Comparison of ENCODE assay signal across 1 cellular context in genomic region chr19:11530432-11530831, GRCh38.
TF ChIP-seq lines count a peak whose summit lies in the region.

No MANE protein-coding gene starts in this region.

TF ChIP-seq in WTC11, 78 proteins besides CTCF, POLR2A, EP300 and RAD21 (continued from another document and continues in another):
- TF ChIP-seq, protein P1, sequence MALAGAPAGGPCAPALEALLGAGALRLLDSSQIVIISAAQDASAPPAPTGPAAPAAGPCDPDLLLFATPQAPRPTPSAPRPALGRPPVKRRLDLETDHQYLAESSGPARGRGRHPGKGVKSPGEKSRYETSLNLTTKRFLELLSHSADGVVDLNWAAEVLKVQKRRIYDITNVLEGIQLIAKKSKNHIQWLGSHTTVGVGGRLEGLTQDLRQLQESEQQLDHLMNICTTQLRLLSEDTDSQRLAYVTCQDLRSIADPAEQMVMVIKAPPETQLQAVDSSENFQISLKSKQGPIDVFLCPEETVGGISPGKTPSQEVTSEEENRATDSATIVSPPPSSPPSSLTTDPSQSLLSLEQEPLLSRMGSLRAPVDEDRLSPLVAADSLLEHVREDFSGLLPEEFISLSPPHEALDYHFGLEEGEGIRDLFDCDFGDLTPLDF (CRISPR knock-in tag; IDR thresholded peaks at IDR 0.05), result no peak
- TF ChIP-seq ZNF396 (CRISPR knock-in tag; IDR thresholded peaks at IDR 0.05; ENCODE audit: borderline replicate concordance), result no peak
- no peak for TF ChIP-seq NR1H2 (CRISPR knock-in tag; IDR thresholded peaks at IDR 0.05)
- no peak for TF ChIP-seq ZNF121 (CRISPR knock-in tag; IDR thresholded peaks at IDR 0.05)
- TF ChIP-seq OVOL2 (CRISPR knock-in tag; IDR thresholded peaks at IDR 0.05; ENCODE audit: borderline replicate concordance), result no peak
- peak; percentile 74 for TF ChIP-seq NFYB (CRISPR knock-in tag; conservative IDR thresholded peaks at IDR 0.05; ENCODE audit: low read depth)
- no peak for TF ChIP-seq JAZF1 (CRISPR knock-in tag; IDR thresholded peaks at IDR 0.05)
- TF ChIP-seq, protein P2, sequence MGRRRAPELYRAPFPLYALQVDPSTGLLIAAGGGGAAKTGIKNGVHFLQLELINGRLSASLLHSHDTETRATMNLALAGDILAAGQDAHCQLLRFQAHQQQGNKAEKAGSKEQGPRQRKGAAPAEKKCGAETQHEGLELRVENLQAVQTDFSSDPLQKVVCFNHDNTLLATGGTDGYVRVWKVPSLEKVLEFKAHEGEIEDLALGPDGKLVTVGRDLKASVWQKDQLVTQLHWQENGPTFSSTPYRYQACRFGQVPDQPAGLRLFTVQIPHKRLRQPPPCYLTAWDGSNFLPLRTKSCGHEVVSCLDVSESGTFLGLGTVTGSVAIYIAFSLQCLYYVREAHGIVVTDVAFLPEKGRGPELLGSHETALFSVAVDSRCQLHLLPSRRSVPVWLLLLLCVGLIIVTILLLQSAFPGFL (CRISPR knock-in tag; IDR thresholded peaks at IDR 0.05; ENCODE audit: borderline replicate concordance), result no peak
- peak; percentile 62; the same call in 1 of the 2 replicates for TF ChIP-seq ETV6 (CRISPR knock-in tag; IDR thresholded peaks at IDR 0.05)
- no peak for TF ChIP-seq MLX (CRISPR knock-in tag; IDR thresholded peaks at IDR 0.05)
- TF ChIP-seq RELA (CRISPR knock-in tag; IDR thresholded peaks at IDR 0.05; ENCODE audit: borderline replicate concordance), result no peak
- no peak for TF ChIP-seq ATF3 (CRISPR knock-in tag; conservative IDR thresholded peaks at IDR 0.05)
- TF ChIP-seq, protein P3, sequence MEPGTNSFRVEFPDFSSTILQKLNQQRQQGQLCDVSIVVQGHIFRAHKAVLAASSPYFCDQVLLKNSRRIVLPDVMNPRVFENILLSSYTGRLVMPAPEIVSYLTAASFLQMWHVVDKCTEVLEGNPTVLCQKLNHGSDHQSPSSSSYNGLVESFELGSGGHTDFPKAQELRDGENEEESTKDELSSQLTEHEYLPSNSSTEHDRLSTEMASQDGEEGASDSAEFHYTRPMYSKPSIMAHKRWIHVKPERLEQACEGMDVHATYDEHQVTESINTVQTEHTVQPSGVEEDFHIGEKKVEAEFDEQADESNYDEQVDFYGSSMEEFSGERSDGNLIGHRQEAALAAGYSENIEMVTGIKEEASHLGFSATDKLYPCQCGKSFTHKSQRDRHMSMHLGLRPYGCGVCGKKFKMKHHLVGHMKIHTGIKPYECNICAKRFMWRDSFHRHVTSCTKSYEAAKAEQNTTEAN (CRISPR knock-in tag; IDR thresholded peaks at IDR 0.05), result no peak
- no peak for TF ChIP-seq HMGA2 (CRISPR knock-in tag; IDR thresholded peaks at IDR 0.05)
- no peak for TF ChIP-seq CBFB (CRISPR knock-in tag; IDR thresholded peaks at IDR 0.05; ENCODE audit: low read depth)
- no peak for TF ChIP-seq NR2C2 (CRISPR knock-in tag; IDR thresholded peaks at IDR 0.05)
- peak; percentile 38; the same call in 1 of the 2 replicates for TF ChIP-seq MYBL2 (CRISPR knock-in tag; IDR thresholded peaks at IDR 0.05)
- TF ChIP-seq ELF4 (CRISPR knock-in tag; IDR thresholded peaks at IDR 0.05; ENCODE audit: low read depth), result no peak
- TF ChIP-seq ZNF317 (CRISPR knock-in tag; IDR thresholded peaks at IDR 0.05; ENCODE audit: borderline replicate concordance, low read depth), result no peak
- 0 out of 2 replicates have a peak, but pooled peaks have one; percentile 61 for TF ChIP-seq ZBTB21 (CRISPR knock-in tag; IDR thresholded peaks at IDR 0.05; ENCODE audit: borderline replicate concordance)
- TF ChIP-seq FOXP1 (CRISPR knock-in tag; IDR thresholded peaks at IDR 0.05; ENCODE audit: borderline replicate concordance), result no peak
- TF ChIP-seq, protein P4, sequence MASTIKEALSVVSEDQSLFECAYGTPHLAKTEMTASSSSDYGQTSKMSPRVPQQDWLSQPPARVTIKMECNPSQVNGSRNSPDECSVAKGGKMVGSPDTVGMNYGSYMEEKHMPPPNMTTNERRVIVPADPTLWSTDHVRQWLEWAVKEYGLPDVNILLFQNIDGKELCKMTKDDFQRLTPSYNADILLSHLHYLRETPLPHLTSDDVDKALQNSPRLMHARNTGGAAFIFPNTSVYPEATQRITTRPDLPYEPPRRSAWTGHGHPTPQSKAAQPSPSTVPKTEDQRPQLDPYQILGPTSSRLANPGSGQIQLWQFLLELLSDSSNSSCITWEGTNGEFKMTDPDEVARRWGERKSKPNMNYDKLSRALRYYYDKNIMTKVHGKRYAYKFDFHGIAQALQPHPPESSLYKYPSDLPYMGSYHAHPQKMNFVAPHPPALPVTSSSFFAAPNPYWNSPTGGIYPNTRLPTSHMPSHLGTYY (CRISPR knock-in tag; IDR thresholded peaks at IDR 0.05), result no peak
- TF ChIP-seq EMX1 (CRISPR knock-in tag; IDR thresholded peaks at IDR 0.05), result no peak
- TF ChIP-seq SP1 (CRISPR knock-in tag; conservative IDR thresholded peaks at IDR 0.05), result peak; percentile 51
- no peak for TF ChIP-seq KAT7 (CRISPR knock-in tag; IDR thresholded peaks at IDR 0.05; ENCODE audit: borderline replicate concordance)
- 0 out of 2 replicates have a peak, but pooled peaks have one; percentile 33 for TF ChIP-seq TEAD1 (CRISPR knock-in tag; IDR thresholded peaks at IDR 0.05)
- TF ChIP-seq, protein P5, sequence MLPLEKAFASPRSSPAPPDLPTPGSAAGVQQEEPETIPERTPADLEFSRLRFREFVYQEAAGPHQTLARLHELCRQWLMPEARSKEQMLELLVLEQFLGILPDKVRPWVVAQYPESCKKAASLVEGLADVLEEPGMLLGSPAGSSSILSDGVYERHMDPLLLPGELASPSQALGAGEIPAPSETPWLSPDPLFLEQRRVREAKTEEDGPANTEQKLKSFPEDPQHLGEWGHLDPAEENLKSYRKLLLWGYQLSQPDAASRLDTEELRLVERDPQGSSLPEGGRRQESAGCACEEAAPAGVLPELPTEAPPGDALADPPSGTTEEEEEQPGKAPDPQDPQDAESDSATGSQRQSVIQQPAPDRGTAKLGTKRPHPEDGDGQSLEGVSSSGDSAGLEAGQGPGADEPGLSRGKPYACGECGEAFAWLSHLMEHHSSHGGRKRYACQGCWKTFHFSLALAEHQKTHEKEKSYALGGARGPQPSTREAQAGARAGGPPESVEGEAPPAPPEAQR (CRISPR knock-in tag; IDR thresholded peaks at IDR 0.05), result no peak
- TF ChIP-seq, protein P6, sequence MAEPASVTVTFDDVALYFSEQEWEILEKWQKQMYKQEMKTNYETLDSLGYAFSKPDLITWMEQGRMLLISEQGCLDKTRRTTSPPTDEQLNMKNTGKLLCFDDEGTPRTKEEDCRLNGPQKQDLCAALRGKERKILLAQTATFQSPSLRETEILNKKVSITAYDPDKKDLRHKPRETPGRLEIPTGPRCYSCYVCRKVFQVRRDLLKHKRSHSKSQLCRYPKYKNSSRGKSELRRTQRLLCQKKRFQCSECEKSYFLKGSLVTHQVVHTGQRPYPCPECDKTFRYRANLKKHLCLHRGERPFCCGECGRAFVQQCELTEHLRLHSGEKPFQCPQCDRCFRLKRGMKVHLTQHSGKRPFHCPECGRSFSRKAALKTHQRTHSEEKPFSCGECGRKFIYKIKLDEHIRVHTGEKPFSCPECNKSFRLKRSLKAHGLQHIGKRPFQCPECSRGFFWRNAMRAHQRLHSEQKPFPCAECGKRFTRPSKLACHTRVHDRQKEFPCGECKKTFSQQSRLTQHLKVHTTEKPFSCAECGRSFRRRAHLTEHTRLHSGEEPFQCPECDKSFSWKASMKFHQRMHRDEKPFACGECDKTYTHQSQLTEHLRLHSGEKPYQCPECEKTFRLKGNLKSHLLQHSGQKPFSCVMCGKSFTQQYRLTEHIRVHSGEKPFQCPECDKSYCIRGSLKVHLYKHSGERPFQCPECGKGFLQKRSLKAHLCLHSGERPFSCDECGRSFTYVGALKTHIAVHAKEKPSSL (CRISPR knock-in tag; conservative IDR thresholded peaks at IDR 0.05), result no peak
- TF ChIP-seq NR3C1 (CRISPR knock-in tag; conservative IDR thresholded peaks at IDR 0.05; ENCODE audit: low read depth), result no peak
- TF ChIP-seq ESRRA (CRISPR knock-in tag; IDR thresholded peaks at IDR 0.05; ENCODE audit: borderline replicate concordance), result no peak
- peak; percentile 54; the same call in 1 of the 2 replicates for TF ChIP-seq NFE2L1 (CRISPR knock-in tag; IDR thresholded peaks at IDR 0.05)
- no peak for TF ChIP-seq ATF1 (CRISPR knock-in tag; IDR thresholded peaks at IDR 0.05)
- TF ChIP-seq ZNF423 (CRISPR knock-in tag; IDR thresholded peaks at IDR 0.05), result no peak
- TF ChIP-seq FOXK1 (CRISPR knock-in tag; IDR thresholded peaks at IDR 0.05), result peak; percentile 52; the same call in 1 of the 2 replicates
- peak; percentile 85 for TF ChIP-seq USF1 (CRISPR knock-in tag; IDR thresholded peaks at IDR 0.05)
- no peak for TF ChIP-seq TEAD4 (CRISPR knock-in tag; IDR thresholded peaks at IDR 0.05)
- TF ChIP-seq, protein P7, sequence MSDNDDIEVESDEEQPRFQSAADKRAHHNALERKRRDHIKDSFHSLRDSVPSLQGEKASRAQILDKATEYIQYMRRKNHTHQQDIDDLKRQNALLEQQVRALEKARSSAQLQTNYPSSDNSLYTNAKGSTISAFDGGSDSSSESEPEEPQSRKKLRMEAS (CRISPR knock-in tag; IDR thresholded peaks at IDR 0.05), result peak; percentile 98
- TF ChIP-seq, protein P8, sequence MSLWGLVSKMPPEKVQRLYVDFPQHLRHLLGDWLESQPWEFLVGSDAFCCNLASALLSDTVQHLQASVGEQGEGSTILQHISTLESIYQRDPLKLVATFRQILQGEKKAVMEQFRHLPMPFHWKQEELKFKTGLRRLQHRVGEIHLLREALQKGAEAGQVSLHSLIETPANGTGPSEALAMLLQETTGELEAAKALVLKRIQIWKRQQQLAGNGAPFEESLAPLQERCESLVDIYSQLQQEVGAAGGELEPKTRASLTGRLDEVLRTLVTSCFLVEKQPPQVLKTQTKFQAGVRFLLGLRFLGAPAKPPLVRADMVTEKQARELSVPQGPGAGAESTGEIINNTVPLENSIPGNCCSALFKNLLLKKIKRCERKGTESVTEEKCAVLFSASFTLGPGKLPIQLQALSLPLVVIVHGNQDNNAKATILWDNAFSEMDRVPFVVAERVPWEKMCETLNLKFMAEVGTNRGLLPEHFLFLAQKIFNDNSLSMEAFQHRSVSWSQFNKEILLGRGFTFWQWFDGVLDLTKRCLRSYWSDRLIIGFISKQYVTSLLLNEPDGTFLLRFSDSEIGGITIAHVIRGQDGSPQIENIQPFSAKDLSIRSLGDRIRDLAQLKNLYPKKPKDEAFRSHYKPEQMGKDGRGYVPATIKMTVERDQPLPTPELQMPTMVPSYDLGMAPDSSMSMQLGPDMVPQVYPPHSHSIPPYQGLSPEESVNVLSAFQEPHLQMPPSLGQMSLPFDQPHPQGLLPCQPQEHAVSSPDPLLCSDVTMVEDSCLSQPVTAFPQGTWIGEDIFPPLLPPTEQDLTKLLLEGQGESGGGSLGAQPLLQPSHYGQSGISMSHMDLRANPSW (CRISPR knock-in tag; conservative IDR thresholded peaks at IDR 0.05; ENCODE audit: low read depth), result no peak
- TF ChIP-seq, protein P9, sequence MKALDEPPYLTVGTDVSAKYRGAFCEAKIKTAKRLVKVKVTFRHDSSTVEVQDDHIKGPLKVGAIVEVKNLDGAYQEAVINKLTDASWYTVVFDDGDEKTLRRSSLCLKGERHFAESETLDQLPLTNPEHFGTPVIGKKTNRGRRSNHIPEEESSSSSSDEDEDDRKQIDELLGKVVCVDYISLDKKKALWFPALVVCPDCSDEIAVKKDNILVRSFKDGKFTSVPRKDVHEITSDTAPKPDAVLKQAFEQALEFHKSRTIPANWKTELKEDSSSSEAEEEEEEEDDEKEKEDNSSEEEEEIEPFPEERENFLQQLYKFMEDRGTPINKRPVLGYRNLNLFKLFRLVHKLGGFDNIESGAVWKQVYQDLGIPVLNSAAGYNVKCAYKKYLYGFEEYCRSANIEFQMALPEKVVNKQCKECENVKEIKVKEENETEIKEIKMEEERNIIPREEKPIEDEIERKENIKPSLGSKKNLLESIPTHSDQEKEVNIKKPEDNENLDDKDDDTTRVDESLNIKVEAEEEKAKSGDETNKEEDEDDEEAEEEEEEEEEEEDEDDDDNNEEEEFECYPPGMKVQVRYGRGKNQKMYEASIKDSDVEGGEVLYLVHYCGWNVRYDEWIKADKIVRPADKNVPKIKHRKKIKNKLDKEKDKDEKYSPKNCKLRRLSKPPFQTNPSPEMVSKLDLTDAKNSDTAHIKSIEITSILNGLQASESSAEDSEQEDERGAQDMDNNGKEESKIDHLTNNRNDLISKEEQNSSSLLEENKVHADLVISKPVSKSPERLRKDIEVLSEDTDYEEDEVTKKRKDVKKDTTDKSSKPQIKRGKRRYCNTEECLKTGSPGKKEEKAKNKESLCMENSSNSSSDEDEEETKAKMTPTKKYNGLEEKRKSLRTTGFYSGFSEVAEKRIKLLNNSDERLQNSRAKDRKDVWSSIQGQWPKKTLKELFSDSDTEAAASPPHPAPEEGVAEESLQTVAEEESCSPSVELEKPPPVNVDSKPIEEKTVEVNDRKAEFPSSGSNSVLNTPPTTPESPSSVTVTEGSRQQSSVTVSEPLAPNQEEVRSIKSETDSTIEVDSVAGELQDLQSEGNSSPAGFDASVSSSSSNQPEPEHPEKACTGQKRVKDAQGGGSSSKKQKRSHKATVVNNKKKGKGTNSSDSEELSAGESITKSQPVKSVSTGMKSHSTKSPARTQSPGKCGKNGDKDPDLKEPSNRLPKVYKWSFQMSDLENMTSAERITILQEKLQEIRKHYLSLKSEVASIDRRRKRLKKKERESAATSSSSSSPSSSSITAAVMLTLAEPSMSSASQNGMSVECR (CRISPR knock-in tag; IDR thresholded peaks at IDR 0.05; ENCODE audit: borderline replicate concordance), result peak; percentile 79; the same call in 1 of the 2 replicates
- no peak for TF ChIP-seq PRRX2 (CRISPR knock-in tag; IDR thresholded peaks at IDR 0.05)
- no peak for TF ChIP-seq IRF2 (CRISPR knock-in tag; IDR thresholded peaks at IDR 0.05; ENCODE audit: borderline replicate concordance, low read depth)
- TF ChIP-seq ZNF232 (CRISPR knock-in tag; IDR thresholded peaks at IDR 0.05), result no peak
